Comparison of ENCODE assay signal across 8 cellular contexts in genomic region chr22:37686002-37686982, GRCh38. TPM values are rescaled to one million over a fixed set of nuclear protein-coding genes. Genes with fewer than 3 reads are reported as not detected.
DNase-seq lines count a peak whose midpoint lies in the region; ATAC-seq and TF ChIP-seq lines count a peak whose summit lies in the region.

Gene NOL12 (plus strand): TSS chr22:37686343. CDS start chr22:37686393, 50 bp downstream.

- H3F3A ChIP-seq in neural cell (ENCODE audit: insufficient read depth, low read length, poor library complexity, severe bottlenecking): no peaks in the 10 kb centered on the region

- peaks cover 6% of the 10 kb centered on the region for H3K79me2 ChIP-seq in neural cell (replicated peaks; ENCODE audit: insufficient read depth, low read length)

- H3K27ac ChIP-seq in neural cell (ENCODE audit: low read length) (peak within 1 kb of the TSS; percentile 80), stomach smooth muscle (ENCODE audit: low read length) (peak within 1 kb of the TSS; percentile 80)

- TF ChIP-seq RAD21 in neural cell (conservative IDR thresholded peaks at IDR 0.05): peak; percentile 24

- peak within 1 kb of the TSS; percentile 96 for H3K4me2 ChIP-seq in neural cell (ENCODE audit: low read length)

- H4K20me1 ChIP-seq in neural cell (ENCODE audit: insufficient read depth): no peaks in the 10 kb centered on the region

- no peaks in the 10 kb centered on the region for H3K9me2 ChIP-seq in neural cell (ENCODE audit: insufficient read depth, low read length)

- no peaks in the 10 kb centered on the region for H3K27me3 ChIP-seq in neural cell (ENCODE audit: insufficient read depth, low read depth, low read length)
- no peaks in the 10 kb centered on the region for H3K27me3 ChIP-seq in stomach smooth muscle (ENCODE audit: control insufficient read depth in 1 of 2, insufficient read depth in 2 of 2, low read length in 2 of 2)

- H3K4me3 ChIP-seq in neural cell (ENCODE audit: low read length) (peak within 1 kb of the TSS; percentile 100), stomach smooth muscle (ENCODE audit: low read length in 2 of 2) (peak within 1 kb of the TSS; percentile 97)

- peaks cover 20% of the 10 kb centered on the region for H3K4me1 ChIP-seq in stomach smooth muscle (ENCODE audit: control insufficient read depth, insufficient read depth, low read length)

- ATAC-seq in GM21723 (IDR thresholded peaks at IDR 0.05; ENCODE audit: unreplicated experiment): peak; percentile 79

- H3K9ac ChIP-seq in neural cell (ENCODE audit: low read length) (peak within 1 kb of the TSS; percentile 96), stomach smooth muscle (ENCODE audit: low read length in 2 of 2) (peak within 1 kb of the TSS; percentile 91 to 92)

- H3K36me3 ChIP-seq in neural cell (ENCODE audit: insufficient read depth, low read length) (no peaks in the 10 kb centered on the region), stomach smooth muscle (ENCODE audit: control insufficient read depth in 2 of 2, insufficient read depth in 2 of 2, low read length in 2 of 2) (peaks cover 18 to 20% of the 10 kb centered on the region in 2 donors)

- H3K9me3 ChIP-seq in neural cell (ENCODE audit: low read length) (no peaks in the 10 kb centered on the region), stomach smooth muscle (ENCODE audit: control insufficient read depth in 2 of 2, low read length in 2 of 2) (no peaks in the 10 kb centered on the region)

- TF ChIP-seq CTCF in neural cell (IDR thresholded peaks at IDR 0.05; ENCODE audit: poor library complexity, severe bottlenecking): no peak

- TF ChIP-seq EP300 in neural cell (conservative IDR thresholded peaks at IDR 0.05; ENCODE audit: poor library complexity, severe bottlenecking): peak; percentile 41

- peak; percentile 77 for TF ChIP-seq POLR2A in Raji (IDR thresholded peaks at IDR 0.05; ENCODE audit: insufficient read depth, low read depth, low read length)

- peak within 1 kb of the TSS; percentile 94 for H2AFZ ChIP-seq in neural cell (ENCODE audit: low read depth, low read length)

- DNase-seq in DMS153 (lab: John Stamatoyannopoulos, UW) (peak; percentile 69), Kasumi-1 (lab: John Stamatoyannopoulos, UW) (peak; percentile 94 to 95), fibroblast of the conjunctiva (ENCODE audit: low read depth) (peak; percentile 62)
- peak; percentile 92 for DNase-seq in activated effector memory CD4-positive, alpha-beta T cell treated with anti-CD3 and anti-CD28 coated beads, Interleukin-2, amount 50 U/mL, for 16 hours

TF ChIP-seq in neural cell, 6 proteins besides CTCF, POLR2A, EP300 and RAD21:
- TF ChIP-seq SMC3 (conservative IDR thresholded peaks at IDR 0.05; ENCODE audit: poor library complexity): peak; percentile 34
- TF ChIP-seq TAF1 (IDR thresholded peaks at IDR 0.05; ENCODE audit: low read depth): no peak
- peak; percentile 86 for TF ChIP-seq POLR2AphosphoS5 (IDR thresholded peaks at IDR 0.05)
- TF ChIP-seq EZH2 (IDR thresholded peaks at IDR 0.05; ENCODE audit: borderline replicate concordance, insufficient read depth, low read length, poor library complexity, severe bottlenecking): no peak
- peak; percentile 40 for TF ChIP-seq REST (IDR thresholded peaks at IDR 0.05; ENCODE audit: borderline replicate concordance)
- peak; percentile 96 for TF ChIP-seq MXI1 (conservative IDR thresholded peaks at IDR 0.05; ENCODE audit: poor library complexity, severe bottlenecking)
TF ChIP-seq in neural cell: peak in this region for 4.

RNA-seq across cellular contexts. Expression of gene NOL12, which starts in this region (rescaled TPM):
- polyA plus RNA-seq in neural cell: 77.5 and 90.0 TPM in 2 replicates
- 19.7 and 23.5 TPM in 2 replicates for polyA minus RNA-seq in neural cell

Comparison
In these comparisons a context has a peak if more than half of its experiments do, and no peak if none do; other contexts are left out.
1. Peak in every context shown above with its lines: DNase-seq, ATAC-seq, H3K4me3 ChIP-seq and H3K27ac ChIP-seq.